ENCODE assay signal across 19 cellular contexts in the genomic region with DNA sequence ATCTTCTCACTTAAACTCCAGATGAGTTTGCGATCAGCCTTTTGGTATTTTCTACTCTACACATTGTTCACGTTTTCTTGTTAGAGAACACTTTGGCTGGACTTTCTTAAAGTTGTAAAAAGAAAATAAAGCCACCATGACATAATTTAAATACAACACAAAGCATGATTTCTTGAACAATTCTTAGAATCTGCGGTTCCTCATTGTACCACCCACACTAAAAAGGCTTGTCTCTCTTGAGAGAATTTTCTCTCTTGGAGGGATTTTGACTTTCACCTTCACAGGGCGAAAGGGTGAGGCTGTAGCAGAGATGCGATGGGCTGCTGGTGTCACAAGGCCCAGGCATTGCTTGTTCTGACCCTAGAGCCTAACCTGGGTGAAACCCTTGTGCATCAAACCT.
DNase-seq lines count a peak whose midpoint lies in the region; ATAC-seq and TF ChIP-seq lines count a peak whose summit lies in the region.
"Had no signal": no experiment of that assay in that cellular context is flagged by ENCODE, and none has a peak within 500 bp of the region (broad histone marks: within the 10 kb centered on the region; RNA-seq: fewer than 3 reads in every experiment).

No MANE protein-coding gene starts in this region.

- H3K4me1 Mint-ChIP-seq in stimulated activated naive CD8-positive, alpha-beta T cell treated with anti-CD3 and anti-CD28 coated beads, Interleukin-15, Interleukin-2, amounts not matched to agents 100 ng/mL and 50 ng/mL, for 24 hours (ENCODE audit: low read depth), result peaks cover 50% of the 10 kb centered on the region
- H3K4me1 Mint-ChIP-seq in stimulated activated naive CD8-positive, alpha-beta T cell treated with anti-CD3 and anti-CD28 coated beads, Interleukin-15, amount 100 ng/mL, for 72 hours, result peaks cover 47% of the 10 kb centered on the region
- H3K4me1 Mint-ChIP-seq in activated naive CD8-positive, alpha-beta T cell treated with anti-CD3 and anti-CD28 coated beads, Interleukin-2, amount 50 U/mL, for 24 hours, result peaks cover 44% of the 10 kb centered on the region

- POLR2A ChIA-PET in OCI-LY7 (lab: Charles Lee), result no interaction called here

- no peak overlapping the region for H3K4me3 ChIP-seq in OCI-LY7 (ENCODE audit: low read depth, low read length, poor library complexity, severe bottlenecking)
- H3K4me3 ChIP-seq: SK-N-MC had no signal

- H2AFZ ChIP-seq in OCI-LY7 (ENCODE audit: low read length), result 0 out of 2 replicates have a peak overlapping the region, but pooled peaks have one; percentile 15

- H3K27me3 Mint-ChIP-seq in stimulated activated naive CD8-positive, alpha-beta T cell treated with anti-CD3 and anti-CD28 coated beads, Interleukin-15, Interleukin-2, amounts not matched to agents 100 ng/mL and 50 ng/mL, for 24 hours, result no peaks in the 10 kb centered on the region
- H3K27me3 Mint-ChIP-seq in stimulated activated naive CD8-positive, alpha-beta T cell treated with anti-CD3 and anti-CD28 coated beads, Interleukin-15, amount 100 ng/mL, for 72 hours, result no peaks in the 10 kb centered on the region
- no peaks in the 10 kb centered on the region for H3K27me3 Mint-ChIP-seq in activated naive CD8-positive, alpha-beta T cell treated with anti-CD3 and anti-CD28 coated beads, Interleukin-2, amount 50 U/mL, for 24 hours

- H3K4me2 ChIP-seq in OCI-LY7 (ENCODE audit: low read length), result no peak overlapping the region

- H3K9me2 ChIP-seq in OCI-LY7 (ENCODE audit: insufficient read depth, low read length), result no peaks in the 10 kb centered on the region

- no peak for TF ChIP-seq CTCF in OCI-LY7 (conservative IDR thresholded peaks at IDR 0.05; ENCODE audit: low read length)

- H3K79me2 ChIP-seq in OCI-LY7 (ENCODE audit: insufficient read depth, low read depth, low read length), result no peaks in the 10 kb centered on the region

- DNase-seq in stimulated activated naive CD8-positive, alpha-beta T cell treated with anti-CD3 and anti-CD28 coated beads, Interleukin-15, amount 100 ng/mL, for 72 hours, result no peak
- DNase-seq in OCI-LY7 (ENCODE audit: low spot score) (no peak), HuH-7 (ENCODE audit: low spot score) (no peak), mucosa of gallbladder (ENCODE audit: low spot score) (no peak), substantia nigra (lab: John Stamatoyannopoulos, UW) (no peak)
- no peak for DNase-seq in activated naive CD8-positive, alpha-beta T cell treated with anti-CD3 and anti-CD28 coated beads, Interleukin-2, amount 50 U/mL, for 24 hours
- DNase-seq: DMS79, KG1, NCI-H1417, NCI-H187 treated with DMSO at 0.1 percent for 48 hours, NCI-H2227 treated with DMSO at 0.1 percent for 48 hours, NCI-H510A treated with DMSO at 0.1 percent for 48 hours, NCI-H774, OCI-M1, Right ventricle myocardium superior had no signal

- CTCF ChIA-PET in OCI-LY7 (lab: Charles Lee; ENCODE audit: unreplicated experiment), result no interaction called here

- no peaks in the 10 kb centered on the region for H3K9me3 Mint-ChIP-seq in stimulated activated naive CD8-positive, alpha-beta T cell treated with anti-CD3 and anti-CD28 coated beads, Interleukin-15, Interleukin-2, amounts not matched to agents 100 ng/mL and 50 ng/mL, for 24 hours
- H3K9me3 Mint-ChIP-seq in stimulated activated naive CD8-positive, alpha-beta T cell treated with anti-CD3 and anti-CD28 coated beads, Interleukin-15, amount 100 ng/mL, for 72 hours, result no peaks in the 10 kb centered on the region
- no peaks in the 10 kb centered on the region for H3K9me3 Mint-ChIP-seq in activated naive CD8-positive, alpha-beta T cell treated with anti-CD3 and anti-CD28 coated beads, Interleukin-2, amount 50 U/mL, for 24 hours

- H4K20me1 ChIP-seq in OCI-LY7 (ENCODE audit: insufficient read depth, low read length), result no peaks in the 10 kb centered on the region

- intact Hi-C loops in OCI-LY7 (cut with micrococcal nuclease; ENCODE audit: unreplicated experiment), result no loop called here

- H3K9me3 ChIP-seq in OCI-LY7 (ENCODE audit: low read length), result no peaks in the 10 kb centered on the region

- no TSS peak for BruUV-seq in OCI-LY7 (replicated peaks; lab: Mats Ljungman, UMichigan)

- H3K36me3 ChIP-seq in OCI-LY7 (ENCODE audit: insufficient read depth, low read length), result no peaks in the 10 kb centered on the region

- H3K36me3 Mint-ChIP-seq in stimulated activated naive CD8-positive, alpha-beta T cell treated with anti-CD3 and anti-CD28 coated beads, Interleukin-15, Interleukin-2, amounts not matched to agents 100 ng/mL and 50 ng/mL, for 24 hours (ENCODE audit: low read depth), result no peaks in the 10 kb centered on the region
- no peaks in the 10 kb centered on the region for H3K36me3 Mint-ChIP-seq in activated naive CD8-positive, alpha-beta T cell treated with anti-CD3 and anti-CD28 coated beads, Interleukin-2, amount 50 U/mL, for 24 hours (ENCODE audit: low read depth)

- H3K4me1 ChIP-seq in OCI-LY7 (ENCODE audit: insufficient read depth, low read length, poor library complexity, severe bottlenecking), result peaks cover 9% of the 10 kb centered on the region

- no peak overlapping the region for H3K4me3 Mint-ChIP-seq in stimulated activated naive CD8-positive, alpha-beta T cell treated with anti-CD3 and anti-CD28 coated beads, Interleukin-15, Interleukin-2, amounts not matched to agents 100 ng/mL and 50 ng/mL, for 24 hours
- peak overlapping the region in 1 of 2 donors; percentile 10 for H3K4me3 Mint-ChIP-seq in stimulated activated naive CD8-positive, alpha-beta T cell treated with anti-CD3 and anti-CD28 coated beads, Interleukin-15, amount 100 ng/mL, for 72 hours
- no peak overlapping the region for H3K4me3 Mint-ChIP-seq in activated naive CD8-positive, alpha-beta T cell treated with anti-CD3 and anti-CD28 coated beads, Interleukin-2, amount 50 U/mL, for 24 hours

- H3K27ac Mint-ChIP-seq in stimulated activated naive CD8-positive, alpha-beta T cell treated with anti-CD3 and anti-CD28 coated beads, Interleukin-15, Interleukin-2, amounts not matched to agents 100 ng/mL and 50 ng/mL, for 24 hours, result peak overlapping the region; percentile 69
- H3K27ac Mint-ChIP-seq in stimulated activated naive CD8-positive, alpha-beta T cell treated with anti-CD3 and anti-CD28 coated beads, Interleukin-15, amount 100 ng/mL, for 72 hours, result no peak overlapping the region
- peak overlapping the region; percentile 39 for H3K27ac Mint-ChIP-seq in activated naive CD8-positive, alpha-beta T cell treated with anti-CD3 and anti-CD28 coated beads, Interleukin-2, amount 50 U/mL, for 24 hours

- H3K27ac ChIP-seq in OCI-LY7 (ENCODE audit: low read depth, low read length, poor library complexity, severe bottlenecking) (no peak overlapping the region), substantia nigra (ENCODE audit: low read depth, low read length, poor library complexity, severe bottlenecking) (no peak overlapping the region)
- H3K27ac ChIP-seq: C4-2B, SK-N-MC had no signal

- ATAC-seq in stimulated activated naive CD8-positive, alpha-beta T cell treated with anti-CD3 and anti-CD28 coated beads, Interleukin-15, amount 100 ng/mL, for 72 hours, result no peak
- no peak for ATAC-seq in activated naive CD8-positive, alpha-beta T cell treated with anti-CD3 and anti-CD28 coated beads, Interleukin-2, amount 50 U/mL, for 24 hours
- no peak for ATAC-seq in HG03521 (IDR thresholded peaks at IDR 0.05; ENCODE audit: unreplicated experiment)

Comparison
In these comparisons a context has a peak if more than half of its experiments do, and no peak if none do; other contexts are left out.
1. H3K27ac Mint-ChIP-seq: peak in stimulated activated naive CD8-positive, alpha-beta T cell treated with anti-CD3 and anti-CD28 coated beads, Interleukin-15, Interleukin-2, amounts not matched to agents 100 ng/mL and 50 ng/mL, for 24 hours (single experiment) and activated naive CD8-positive, alpha-beta T cell treated with anti-CD3 and anti-CD28 coated beads, Interleukin-2, amount 50 U/mL, for 24 hours (single experiment); none in stimulated activated naive CD8-positive, alpha-beta T cell treated with anti-CD3 and anti-CD28 coated beads, Interleukin-15, amount 100 ng/mL, for 72 hours (0 of 2).